ENCODE assay signal across 24 cellular contexts in genomic region chr2:168050377-168050776, GRCh38.
DNase-seq lines count a peak whose midpoint lies in the region; ATAC-seq and TF ChIP-seq lines count a peak whose summit lies in the region.
"Had no signal": no experiment of that assay in that cellular context is flagged by ENCODE, and none has a peak within 500 bp of the region (broad histone marks: within the 10 kb centered on the region; RNA-seq: fewer than 3 reads in every experiment).

No MANE protein-coding gene starts in this region.

- H3K27ac Mint-ChIP-seq in chondrocyte (ENCODE audit: unreplicated experiment): peak overlapping the region; percentile 66
- peak overlapping the region in 2 of 6 donors; percentile 21 to 40 for H3K27ac Mint-ChIP-seq in immature natural killer cell
- H3K27ac Mint-ChIP-seq: B cell had no signal

- peaks cover 2% of the 10 kb centered on the region for H3K4me1 ChIP-seq in mesendoderm (ENCODE audit: control insufficient read depth, low read depth, low read length)

- TF ChIP-seq CTCF in chondrocyte (IDR thresholded peaks at IDR 0.05): peak; percentile 22

- H3K4ac ChIP-seq in mesendoderm (ENCODE audit: low read depth, low read length): no peak overlapping the region

- no peak overlapping the region for H3K23ac ChIP-seq in mesendoderm (ENCODE audit: low read length)

- H3K4me2 ChIP-seq in mesendoderm (ENCODE audit: low read length): no peak overlapping the region
- H3K4me2 ChIP-seq: SK-N-SH had no signal

- H3K27me3 Mint-ChIP-seq in chondrocyte (ENCODE audit: low read depth) (no peaks in the 10 kb centered on the region), immature natural killer cell (ENCODE audit: low read depth in 3 of 3) (peaks cover 0 to 8% (median 0%) of the 10 kb centered on the region in 3 donors)
- H3K27me3 Mint-ChIP-seq: B cell; CD4-positive, CD25-positive, alpha-beta regulatory T cell had no signal

- H3K56ac ChIP-seq in mesendoderm (ENCODE audit: low read length): no peak overlapping the region

- H3K9me3 Mint-ChIP-seq in chondrocyte (ENCODE audit: low read depth): no peaks in the 10 kb centered on the region
- H3K9me3 Mint-ChIP-seq in immature natural killer cell: no peaks in the 10 kb centered on the region
- H3K9me3 Mint-ChIP-seq: CD4-positive, CD25-positive, alpha-beta regulatory T cell had no signal

- no peak overlapping the region for H4K5ac ChIP-seq in mesendoderm (ENCODE audit: low read length)

- H3K36me3 Mint-ChIP-seq in chondrocyte (ENCODE audit: low read depth) (peaks cover 8% of the 10 kb centered on the region), immature natural killer cell (peaks cover 0 to 12% (median 5%) of the 10 kb centered on the region in 3 donors)

- intact Hi-C loops in head of caudate nucleus (cut with DNase I): no loop called here

- DNase-seq in ELF-1 (ENCODE audit: low read depth, low spot score) (peak; percentile 12), NCI-H524 treated with DMSO at 0.1 percent for 48 hours (lab: John Stamatoyannopoulos, UW) (peak; percentile 57), chondrocyte (ENCODE audit: low spot score) (no peak), mesendoderm (peak; percentile 88), immature natural killer cell (no peak), head of caudate nucleus (no peak), NCI-H146 (lab: John Stamatoyannopoulos, UW) (no peak)
- DNase-seq: CD4-positive, CD25-positive, alpha-beta regulatory T cell; COR-L47; DMS153; GF-D8; GOT3; NCI-H1092; NCI-H1436 treated with DMSO at 0.1 percent for 48 hours; NCI-H2081; NCI-H2171 treated with DMSO at 0.1 percent for 48 hours; NCI-H446; OCI-M1; Right ventricle myocardium superior; SK-N-SH had no signal

- H3K18ac ChIP-seq in mesendoderm (ENCODE audit: low read length): no peak overlapping the region

- H3K27me3 ChIP-seq in mesendoderm (ENCODE audit: insufficient read depth, low read length, poor library complexity): no peaks in the 10 kb centered on the region

- H3K4me3 ChIP-seq in mesendoderm (ENCODE audit: low read length): no peak overlapping the region
- H3K4me3 ChIP-seq: GM12878 had no signal

- no peak overlapping the region for H2BK120ac ChIP-seq in mesendoderm (ENCODE audit: low read depth, low read length)

- no peaks in the 10 kb centered on the region for H3K79me2 ChIP-seq in mesendoderm (ENCODE audit: control insufficient read depth, insufficient read depth, low read length)

- H2AK5ac ChIP-seq in mesendoderm (ENCODE audit: low read length): no peak overlapping the region

- no peaks in the 10 kb centered on the region for H3K36me3 ChIP-seq in mesendoderm (ENCODE audit: control insufficient read depth, insufficient read depth, low read length)

- WGBS in mesendoderm (ENCODE audit: extremely low coverage, insufficient coverage, low lambda C conversion rate): no CpG with 5 or more reads among the region's 2 CpGs

- H2BK5ac ChIP-seq in mesendoderm (ENCODE audit: low read length): no peak overlapping the region

- no peak overlapping the region for H4K8ac ChIP-seq in mesendoderm (ENCODE audit: low read depth, low read length)

- no peak overlapping the region for H2BK15ac ChIP-seq in mesendoderm (replicated peaks; ENCODE audit: low read depth)

- no peaks in the 10 kb centered on the region for H3K79me1 ChIP-seq in mesendoderm (ENCODE audit: low read length)

- no peak overlapping the region for H3K9ac ChIP-seq in mesendoderm (ENCODE audit: low read length)
- H3K9ac ChIP-seq: SK-N-SH had no signal

- H3K4me3 Mint-ChIP-seq in chondrocyte (ENCODE audit: unreplicated experiment) (no peak overlapping the region), immature natural killer cell (no peak overlapping the region)
- H3K4me3 Mint-ChIP-seq: B cell; CD4-positive, CD25-positive, alpha-beta regulatory T cell had no signal

- no peak for ATAC-seq in HG03469 (IDR thresholded peaks at IDR 0.05; ENCODE audit: unreplicated experiment)
- ATAC-seq: GM12878 had no signal

- peaks cover 29% of the 10 kb centered on the region for H3K4me1 Mint-ChIP-seq in chondrocyte (ENCODE audit: low read depth)
- H3K4me1 Mint-ChIP-seq in immature natural killer cell: peaks cover 25 to 50% of the 10 kb centered on the region in 2 donors
- H3K4me1 Mint-ChIP-seq: B cell had no signal

- no peak overlapping the region for H3K27ac ChIP-seq in mesendoderm (ENCODE audit: low read depth, low read length)
- H3K27ac ChIP-seq: HL-60 had no signal

Comparison
In these comparisons a context has a peak if more than half of its experiments do, and no peak if none do; other contexts are left out.
1. DNase-seq: peak in ELF-1 (single experiment), NCI-H524 treated with DMSO at 0.1 percent for 48 hours (single experiment) and mesendoderm (single experiment); none in chondrocyte (single experiment), immature natural killer cell (0 of 3), head of caudate nucleus (0 of 42) and NCI-H146 (single experiment).